In genomic region chr2:15758779-15759343, GRCh38 we compare ENCODE assay signal across 2 cellular contexts.
TF ChIP-seq lines count a peak whose summit lies in the region.

No MANE protein-coding gene starts in this region.

TF ChIP-seq in H1, 55 proteins besides CTCF, POLR2A, EP300 and RAD21 (continued from another document):
- TF ChIP-seq HDAC2 (IDR thresholded peaks at IDR 0.05; ENCODE audit: borderline replicate concordance in 1 of 2, low read depth in 2 of 2, low read length in 2 of 2): no peak
- TF ChIP-seq BCL11A (IDR thresholded peaks at IDR 0.05; ENCODE audit: low read depth in 2 of 2, low read length in 2 of 2): no peak

TF ChIP-seq in GM23338, 12 proteins besides CTCF, POLR2A, EP300 and RAD21 (continued from another document):
- no peak for TF ChIP-seq EZH2 (IDR thresholded peaks at IDR 0.05; ENCODE audit: low read depth, unreplicated experiment)
- TF ChIP-seq, protein P1, sequence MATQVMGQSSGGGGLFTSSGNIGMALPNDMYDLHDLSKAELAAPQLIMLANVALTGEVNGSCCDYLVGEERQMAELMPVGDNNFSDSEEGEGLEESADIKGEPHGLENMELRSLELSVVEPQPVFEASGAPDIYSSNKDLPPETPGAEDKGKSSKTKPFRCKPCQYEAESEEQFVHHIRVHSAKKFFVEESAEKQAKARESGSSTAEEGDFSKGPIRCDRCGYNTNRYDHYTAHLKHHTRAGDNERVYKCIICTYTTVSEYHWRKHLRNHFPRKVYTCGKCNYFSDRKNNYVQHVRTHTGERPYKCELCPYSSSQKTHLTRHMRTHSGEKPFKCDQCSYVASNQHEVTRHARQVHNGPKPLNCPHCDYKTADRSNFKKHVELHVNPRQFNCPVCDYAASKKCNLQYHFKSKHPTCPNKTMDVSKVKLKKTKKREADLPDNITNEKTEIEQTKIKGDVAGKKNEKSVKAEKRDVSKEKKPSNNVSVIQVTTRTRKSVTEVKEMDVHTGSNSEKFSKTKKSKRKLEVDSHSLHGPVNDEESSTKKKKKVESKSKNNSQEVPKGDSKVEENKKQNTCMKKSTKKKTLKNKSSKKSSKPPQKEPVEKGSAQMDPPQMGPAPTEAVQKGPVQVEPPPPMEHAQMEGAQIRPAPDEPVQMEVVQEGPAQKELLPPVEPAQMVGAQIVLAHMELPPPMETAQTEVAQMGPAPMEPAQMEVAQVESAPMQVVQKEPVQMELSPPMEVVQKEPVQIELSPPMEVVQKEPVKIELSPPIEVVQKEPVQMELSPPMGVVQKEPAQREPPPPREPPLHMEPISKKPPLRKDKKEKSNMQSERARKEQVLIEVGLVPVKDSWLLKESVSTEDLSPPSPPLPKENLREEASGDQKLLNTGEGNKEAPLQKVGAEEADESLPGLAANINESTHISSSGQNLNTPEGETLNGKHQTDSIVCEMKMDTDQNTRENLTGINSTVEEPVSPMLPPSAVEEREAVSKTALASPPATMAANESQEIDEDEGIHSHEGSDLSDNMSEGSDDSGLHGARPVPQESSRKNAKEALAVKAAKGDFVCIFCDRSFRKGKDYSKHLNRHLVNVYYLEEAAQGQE (IDR thresholded peaks at IDR 0.05; ENCODE audit: unreplicated experiment): no peak
- TF ChIP-seq POLR2AphosphoS5 (IDR thresholded peaks at IDR 0.05; ENCODE audit: low read depth): no peak
- TF ChIP-seq ETS1 (IDR thresholded peaks at IDR 0.05): no peak
- TF ChIP-seq, protein P2, sequence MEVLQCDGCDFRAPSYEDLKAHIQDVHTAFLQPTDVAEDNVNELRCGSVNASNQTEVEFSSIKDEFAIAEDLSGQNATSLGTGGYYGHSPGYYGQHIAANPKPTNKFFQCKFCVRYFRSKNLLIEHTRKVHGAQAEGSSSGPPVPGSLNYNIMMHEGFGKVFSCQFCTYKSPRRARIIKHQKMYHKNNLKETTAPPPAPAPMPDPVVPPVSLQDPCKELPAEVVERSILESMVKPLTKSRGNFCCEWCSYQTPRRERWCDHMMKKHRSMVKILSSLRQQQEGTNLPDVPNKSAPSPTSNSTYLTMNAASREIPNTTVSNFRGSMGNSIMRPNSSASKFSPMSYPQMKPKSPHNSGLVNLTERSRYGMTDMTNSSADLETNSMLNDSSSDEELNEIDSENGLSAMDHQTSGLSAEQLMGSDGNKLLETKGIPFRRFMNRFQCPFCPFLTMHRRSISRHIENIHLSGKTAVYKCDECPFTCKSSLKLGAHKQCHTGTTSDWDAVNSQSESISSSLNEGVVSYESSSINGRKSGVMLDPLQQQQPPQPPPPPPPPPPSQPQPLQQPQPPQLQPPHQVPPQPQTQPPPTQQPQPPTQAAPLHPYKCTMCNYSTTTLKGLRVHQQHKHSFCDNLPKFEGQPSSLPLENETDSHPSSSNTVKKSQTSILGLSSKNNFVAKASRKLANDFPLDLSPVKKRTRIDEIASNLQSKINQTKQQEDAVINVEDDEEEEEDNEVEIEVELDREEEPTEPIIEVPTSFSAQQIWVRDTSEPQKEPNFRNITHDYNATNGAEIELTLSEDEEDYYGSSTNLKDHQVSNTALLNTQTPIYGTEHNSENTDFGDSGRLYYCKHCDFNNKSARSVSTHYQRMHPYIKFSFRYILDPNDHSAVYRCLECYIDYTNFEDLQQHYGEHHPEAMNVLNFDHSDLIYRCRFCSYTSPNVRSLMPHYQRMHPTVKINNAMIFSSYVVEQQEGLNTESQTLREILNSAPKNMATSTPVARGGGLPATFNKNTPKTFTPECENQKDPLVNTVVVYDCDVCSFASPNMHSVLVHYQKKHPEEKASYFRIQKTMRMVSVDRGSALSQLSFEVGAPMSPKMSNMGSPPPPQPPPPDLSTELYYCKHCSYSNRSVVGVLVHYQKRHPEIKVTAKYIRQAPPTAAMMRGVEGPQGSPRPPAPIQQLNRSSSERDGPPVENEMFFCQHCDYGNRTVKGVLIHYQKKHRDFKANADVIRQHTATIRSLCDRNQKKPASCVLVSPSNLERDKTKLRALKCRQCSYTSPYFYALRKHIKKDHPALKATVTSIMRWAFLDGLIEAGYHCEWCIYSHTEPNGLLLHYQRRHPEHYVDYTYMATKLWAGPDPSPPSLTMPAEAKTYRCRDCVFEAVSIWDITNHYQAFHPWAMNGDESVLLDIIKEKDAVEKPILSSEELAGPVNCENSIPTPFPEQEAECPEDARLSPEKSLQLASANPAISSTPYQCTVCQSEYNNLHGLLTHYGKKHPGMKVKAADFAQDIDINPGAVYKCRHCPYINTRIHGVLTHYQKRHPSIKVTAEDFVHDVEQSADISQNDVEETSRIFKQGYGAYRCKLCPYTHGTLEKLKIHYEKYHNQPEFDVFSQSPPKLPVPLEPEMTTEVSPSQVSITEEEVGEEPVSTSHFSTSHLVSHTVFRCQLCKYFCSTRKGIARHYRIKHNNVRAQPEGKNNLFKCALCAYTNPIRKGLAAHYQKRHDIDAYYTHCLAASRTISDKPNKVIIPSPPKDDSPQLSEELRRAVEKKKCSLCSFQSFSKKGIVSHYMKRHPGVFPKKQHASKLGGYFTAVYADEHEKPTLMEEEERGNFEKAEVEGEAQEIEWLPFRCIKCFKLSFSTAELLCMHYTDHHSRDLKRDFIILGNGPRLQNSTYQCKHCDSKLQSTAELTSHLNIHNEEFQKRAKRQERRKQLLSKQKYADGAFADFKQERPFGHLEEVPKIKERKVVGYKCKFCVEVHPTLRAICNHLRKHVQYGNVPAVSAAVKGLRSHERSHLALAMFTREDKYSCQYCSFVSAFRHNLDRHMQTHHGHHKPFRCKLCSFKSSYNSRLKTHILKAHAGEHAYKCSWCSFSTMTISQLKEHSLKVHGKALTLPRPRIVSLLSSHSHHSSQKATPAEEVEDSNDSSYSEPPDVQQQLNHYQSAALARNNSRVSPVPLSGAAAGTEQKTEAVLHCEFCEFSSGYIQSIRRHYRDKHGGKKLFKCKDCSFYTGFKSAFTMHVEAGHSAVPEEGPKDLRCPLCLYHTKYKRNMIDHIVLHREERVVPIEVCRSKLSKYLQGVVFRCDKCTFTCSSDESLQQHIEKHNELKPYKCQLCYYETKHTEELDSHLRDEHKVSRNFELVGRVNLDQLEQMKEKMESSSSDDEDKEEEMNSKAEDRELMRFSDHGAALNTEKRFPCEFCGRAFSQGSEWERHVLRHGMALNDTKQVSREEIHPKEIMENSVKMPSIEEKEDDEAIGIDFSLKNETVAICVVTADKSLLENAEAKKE (CRISPR knock-in tag; IDR thresholded peaks at IDR 0.05): no peak
- no peak for TF ChIP-seq JUNB (IDR thresholded peaks at IDR 0.05; ENCODE audit: unreplicated experiment)
TF ChIP-seq in GM23338: peak in this region for 0.
